ENCODE assay signal across 22 cellular contexts in the genomic region with DNA sequence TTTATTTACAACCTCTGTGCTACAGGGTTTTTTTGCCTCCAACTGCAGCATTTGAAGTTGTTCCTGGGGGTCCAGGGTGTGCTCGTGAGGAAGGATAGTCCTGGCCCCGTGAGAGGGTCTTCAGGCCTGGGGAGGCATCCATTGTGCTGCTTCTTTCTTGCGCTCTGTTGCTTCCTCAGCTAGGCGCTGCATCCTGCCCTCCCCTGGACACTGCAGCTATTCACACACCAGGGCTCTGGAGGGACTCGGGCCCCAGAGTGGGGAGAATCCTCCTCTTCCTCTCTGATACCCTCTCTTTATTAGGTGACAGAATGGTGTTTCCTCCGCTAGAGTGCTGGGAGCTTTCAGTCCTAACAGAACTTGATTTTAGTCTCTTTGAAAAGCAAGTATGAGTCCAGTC.
"Had no signal": no experiment of that assay in that cellular context is flagged by ENCODE, and none has a peak within 500 bp of the region (broad histone marks: within the 10 kb centered on the region; RNA-seq: fewer than 3 reads in every experiment).

No MANE protein-coding gene starts in this region.

- DNase-seq: central memory CD4-positive, alpha-beta T cell; effector CD4-positive, alpha-beta T cell; endodermal cell; erythroblast; foreskin melanocyte; head of caudate nucleus; hippocampal formation; islet precursor cell; midbrain; occipital lobe; psoas muscle; retina; stimulated activated CD4-positive, alpha-beta T cell treated with anti-CD3 and anti-CD28 coated beads, Interleukin-2, amount 100 ng/mL, for 24 hours; stimulated activated CD4-positive, alpha-beta T cell treated with anti-CD3 and anti-CD28 coated beads, Interleukin-4, amount 100 ng/mL, for 4 hours; stimulated activated naive B cell treated with anti-CD40 and anti-IgM and Interleukin-4, amounts not matched to agents 10 μg/mL and 1 μg/mL and 100 μg/mL, for 72 hours; stimulated activated naive CD8-positive, alpha-beta T cell treated with anti-CD3 and anti-CD28 coated beads, Interleukin-15, amount 100 ng/mL, for 72 hours; transverse colon had no signal

- FAIRE-seq: endothelial cell of umbilical vein had no signal

- H3K4me1 ChIP-seq: psoas muscle, transverse colon had no signal

- H3K36me3 ChIP-seq: thoracic aorta, transverse colon had no signal

- H3K27ac ChIP-seq: coronary artery, psoas muscle, thoracic aorta, transverse colon had no signal

- H3K27me3 ChIP-seq: transverse colon had no signal

- H3K4me3 ChIP-seq: coronary artery, psoas muscle, thoracic aorta, transverse colon had no signal

- H3K9me3 ChIP-seq: psoas muscle, thoracic aorta, transverse colon had no signal

- ATAC-seq: left lobe of liver; psoas muscle; sciatic nerve; stimulated activated naive B cell treated with anti-CD40 and anti-IgM and Interleukin-4, amounts not matched to agents 10 μg/mL and 1 μg/mL and 100 μg/mL, for 72 hours; stimulated activated naive CD8-positive, alpha-beta T cell treated with anti-CD3 and anti-CD28 coated beads, Interleukin-15, amount 100 ng/mL, for 72 hours had no signal
